Comparison of ENCODE assay signal across 26 cellular contexts in genomic region chr6:11304946-11305345, GRCh38.
"Had no signal": no experiment of that assay in that cellular context is flagged by ENCODE, and none has a peak within 500 bp of the region (broad histone marks: within the 10 kb centered on the region; RNA-seq: fewer than 3 reads in every experiment).

No MANE protein-coding gene starts in this region.

- H3K27me3 ChIP-seq: neural progenitor cell, pancreas, right lobe of liver, sigmoid colon, suprapubic skin, testis, tibial artery, transverse colon, upper lobe of right lung, uterus had no signal

- H3K9me3 Mint-ChIP-seq: natural killer cell had no signal

- H3K36me3 ChIP-seq: neural progenitor cell, pancreas, right lobe of liver, sigmoid colon, suprapubic skin, tibial artery, transverse colon, uterus had no signal

- H3K9me3 ChIP-seq: pancreas, psoas muscle, right lobe of liver, sigmoid colon, suprapubic skin, testis, tibial artery, upper lobe of right lung, uterus had no signal

- H3K4me3 Mint-ChIP-seq: naive thymus-derived CD4-positive, alpha-beta T cell; natural killer cell; nephron; neural progenitor cell; stimulated activated effector memory CD8-positive, alpha-beta T cell treated with anti-CD3 and anti-CD28 coated beads, Interleukin-12 subunit alpha, Interleukin-12 subunit beta, amount 100 ng/mL, for 72 hours; stimulated activated naive CD8-positive, alpha-beta T cell treated with anti-CD3 and anti-CD28 coated beads, Interleukin-15, amount 100 ng/mL, for 72 hours; type B pancreatic cell had no signal

- H3K36me3 Mint-ChIP-seq: natural killer cell, neural progenitor cell, type B pancreatic cell had no signal

- DNase-seq: naive thymus-derived CD4-positive, alpha-beta T cell; natural killer cell; pancreas; psoas muscle; right cardiac atrium; right lobe of liver; sigmoid colon; small intestine; stimulated activated CD4-positive, alpha-beta T cell treated with anti-CD3 and anti-CD28 coated beads, Interleukin-15, amount 100 ng/mL, for 24 hours; stimulated activated CD4-positive, alpha-beta T cell treated with anti-CD3 and anti-CD28 coated beads, Interleukin-2, amount 100 ng/mL, for 24 hours; stimulated activated CD4-positive, alpha-beta T cell treated with anti-CD3 and anti-CD28 coated beads, Interleukin-2, amount 100 ng/mL, for 48 hours; stimulated activated CD4-positive, alpha-beta T cell treated with anti-CD3 and anti-CD28 coated beads, Interleukin-4, amount 100 ng/mL, for 24 hours; stimulated activated naive CD4-positive, alpha-beta T cell; stimulated activated naive CD8-positive, alpha-beta T cell treated with anti-CD3 and anti-CD28 coated beads, Interleukin-15, amount 100 ng/mL, for 72 hours; stimulated activated naive CD8-positive, alpha-beta T cell treated with anti-CD3 and anti-CD28 coated beads, Interleukin-15, Interleukin-2, amounts not matched to agents 100 U/mL and 50 U/mL, for 24 hours; substantia nigra; testis; tibial artery; transverse colon; upper lobe of right lung; uterus had no signal

- ATAC-seq: naive thymus-derived CD4-positive, alpha-beta T cell; natural killer cell; pancreas; psoas muscle; right cardiac atrium; right lobe of liver; stimulated activated effector memory CD8-positive, alpha-beta T cell treated with anti-CD3 and anti-CD28 coated beads, Interleukin-12 subunit alpha, Interleukin-12 subunit beta, amount 100 ng/mL, for 72 hours; stimulated activated naive CD8-positive, alpha-beta T cell treated with anti-CD3 and anti-CD28 coated beads, Interleukin-15, amount 100 ng/mL, for 72 hours; stimulated activated naive CD8-positive, alpha-beta T cell treated with anti-CD3 and anti-CD28 coated beads, Interleukin-15, Interleukin-2, amounts not matched to agents 100 U/mL and 50 U/mL, for 24 hours; upper lobe of right lung had no signal

- H3K4me1 ChIP-seq: neural progenitor cell, pancreas, psoas muscle, right lobe of liver, sigmoid colon, suprapubic skin, testis, tibial artery, transverse colon, upper lobe of right lung, uterus had no signal

- H3K27ac ChIP-seq: neural progenitor cell, pancreas, psoas muscle, right lobe of liver, sigmoid colon, suprapubic skin, testis, tibial artery, transverse colon, upper lobe of right lung, uterus had no signal

- H3K4me2 ChIP-seq: neural progenitor cell had no signal

- H2AFZ ChIP-seq: neural progenitor cell had no signal

- H3K27me3 Mint-ChIP-seq: naive thymus-derived CD4-positive, alpha-beta T cell; stimulated activated naive CD8-positive, alpha-beta T cell treated with anti-CD3 and anti-CD28 coated beads, Interleukin-15, amount 100 ng/mL, for 72 hours; type B pancreatic cell had no signal

- H3K9ac ChIP-seq: neural progenitor cell had no signal

- H3K27ac Mint-ChIP-seq: naive thymus-derived CD4-positive, alpha-beta T cell; nephron; neural progenitor cell; stimulated activated effector memory CD8-positive, alpha-beta T cell treated with anti-CD3 and anti-CD28 coated beads, Interleukin-12 subunit alpha, Interleukin-12 subunit beta, amount 100 ng/mL, for 72 hours; stimulated activated naive CD8-positive, alpha-beta T cell treated with anti-CD3 and anti-CD28 coated beads, Interleukin-15, amount 100 ng/mL, for 72 hours; type B pancreatic cell had no signal

- H3K4me1 Mint-ChIP-seq: nephron, neural progenitor cell had no signal

- H3K4me3 ChIP-seq: neural progenitor cell, pancreas, psoas muscle, right lobe of liver, sigmoid colon, suprapubic skin, testis, tibial artery, transverse colon, upper lobe of right lung, uterus had no signal
